In genomic region chr1:5053744-5054143, GRCh38 we compare ENCODE assay signal across 26 cellular contexts.
A peak's percentile ranks its signal among the peaks of the same experiment; 100 is the strongest.
DNase-seq lines count a peak whose midpoint lies in the region; ATAC-seq and TF ChIP-seq lines count a peak whose summit lies in the region.
"Had no signal": no experiment of that assay in that cellular context is flagged by ENCODE, and none has a peak within 500 bp of the region (broad histone marks: within the 10 kb centered on the region; RNA-seq: fewer than 3 reads in every experiment).

No MANE protein-coding gene starts in this region.

- H2AFZ ChIP-seq in GM23338: no peak overlapping the region

- peak overlapping the region; percentile 60 for H3K18ac ChIP-seq in mesendoderm (ENCODE audit: low read length)

- H2AK5ac ChIP-seq in mesendoderm (ENCODE audit: low read length): no peak overlapping the region

- no peak overlapping the region for H4K8ac ChIP-seq in mesendoderm (ENCODE audit: low read depth, low read length)

- no peak overlapping the region for H4K5ac ChIP-seq in mesendoderm (ENCODE audit: low read length)

- H3K4me1 Mint-ChIP-seq in GM23338: peaks cover 19% of the 10 kb centered on the region
- H3K4me1 Mint-ChIP-seq: CD8-positive, alpha-beta memory T cell had no signal

- no peaks in the 10 kb centered on the region for H3K79me1 ChIP-seq in mesendoderm (ENCODE audit: low read length)

- peaks cover 8% of the 10 kb centered on the region for H3K4me1 ChIP-seq in BLaER1
- no peaks in the 10 kb centered on the region for H3K4me1 ChIP-seq in GM23338 (ENCODE audit: insufficient read depth)
- no peaks in the 10 kb centered on the region for H3K4me1 ChIP-seq in NT2/D1 (ENCODE audit: insufficient read depth, insufficient read length)
- peaks cover 2% of the 10 kb centered on the region for H3K4me1 ChIP-seq in mesendoderm (ENCODE audit: control insufficient read depth, low read depth, low read length)
- H3K4me1 ChIP-seq: Peyer's patch had no signal

- no peak overlapping the region for H2BK5ac ChIP-seq in mesendoderm (ENCODE audit: low read length)

- in situ Hi-C loops in brain microvascular endothelial cell (cut with HindIII; ENCODE audit: low pct_ligation_motif_present, low sequenced_read_pairs): no loop called here

- H3K9ac ChIP-seq in BLaER1 (no peak overlapping the region), NT2/D1 (ENCODE audit: insufficient read length, low read depth) (no peak overlapping the region), mesendoderm (ENCODE audit: low read length) (no peak overlapping the region)

- H3K9me3 Mint-ChIP-seq in GM23338: peaks cover 25% of the 10 kb centered on the region

- H3K23ac ChIP-seq in mesendoderm (ENCODE audit: low read length): no peak overlapping the region

- no peaks in the 10 kb centered on the region for H3K27me3 ChIP-seq in BLaER1
- no peaks in the 10 kb centered on the region for H3K27me3 ChIP-seq in GM23338 (ENCODE audit: insufficient read depth)
- no peaks in the 10 kb centered on the region for H3K27me3 ChIP-seq in NT2/D1 (ENCODE audit: insufficient read depth, insufficient read length)
- H3K27me3 ChIP-seq in mesendoderm (ENCODE audit: insufficient read depth, low read length, poor library complexity): no peaks in the 10 kb centered on the region
- H3K27me3 ChIP-seq in brain microvascular endothelial cell (replicated peaks): no peaks in the 10 kb centered on the region
- H3K27me3 ChIP-seq: Peyer's patch had no signal

- DNase-seq in GM23338 (ENCODE audit: low spot score): no peak
- DNase-seq in NT2/D1 (ENCODE audit: low read depth, low spot score): peak; percentile 23
- peak; percentile 58 for DNase-seq in mesendoderm
- DNase-seq in NCI-H187 (lab: John Stamatoyannopoulos, UW): no peak
- no peak for DNase-seq in NCI-H510A treated with DMSO at 0.1 percent for 48 hours (lab: John Stamatoyannopoulos, UW)
- no peak for DNase-seq in NCI-H2081 (lab: John Stamatoyannopoulos, UW)
- no peak for DNase-seq in brain microvascular endothelial cell
- DNase-seq: AML-193, DMS 273 treated with DMSO at 0.1 percent for 48 hours, DMS79, EL, H7, Kasumi-1, NCI-H1092 treated with DMSO at 0.1 percent for 48 hours, NCI-H146, NCI-H2029 treated with DMSO at 0.1 percent for 48 hours, NCI-H2171 treated with DMSO at 0.1 percent for 48 hours, NCI-H524 treated with DMSO at 0.1 percent for 48 hours, NCI-H82, Peyer's patch, SHP77 treated with DMSO at 0.1 percent for 48 hours, T-helper 1 cell had no signal

- no peak overlapping the region for H2BK15ac ChIP-seq in mesendoderm (replicated peaks; ENCODE audit: low read depth)

- peaks cover 2% of the 10 kb centered on the region for H3K27me3 Mint-ChIP-seq in GM23338 (ENCODE audit: insufficient read depth, low read depth, poor library complexity)

- H4K20me1 ChIP-seq in BLaER1 (no peaks in the 10 kb centered on the region), GM23338 (replicated peaks; ENCODE audit: insufficient read depth) (no peaks in the 10 kb centered on the region)

- no peak overlapping the region for H3K56ac ChIP-seq in mesendoderm (ENCODE audit: low read length)

- H3K4me2 ChIP-seq in BLaER1: peak overlapping the region; percentile 28; the same call in 1 of the 2 replicates
- no peak overlapping the region for H3K4me2 ChIP-seq in GM23338
- no peak overlapping the region for H3K4me2 ChIP-seq in mesendoderm (ENCODE audit: low read length)

- no peak overlapping the region for H3K4me3 Mint-ChIP-seq in GM23338
- H3K4me3 Mint-ChIP-seq: CD8-positive, alpha-beta memory T cell had no signal

- H3K9me2 ChIP-seq in GM23338 (ENCODE audit: insufficient read depth): no peaks in the 10 kb centered on the region

- peak overlapping the region; percentile 61; the same call in 1 of the 2 replicates for H3K27ac Mint-ChIP-seq in GM23338
- H3K27ac Mint-ChIP-seq: CD8-positive, alpha-beta memory T cell had no signal

- H3K79me2 ChIP-seq in GM23338 (replicated peaks; ENCODE audit: insufficient read depth): no peaks in the 10 kb centered on the region
- H3K79me2 ChIP-seq in mesendoderm (ENCODE audit: control insufficient read depth, insufficient read depth, low read length): no peaks in the 10 kb centered on the region

- H3K36me3 Mint-ChIP-seq in GM23338 (ENCODE audit: low read depth): peaks cover 14% of the 10 kb centered on the region; the same call in 2 of the 3 replicates
- H3K36me3 Mint-ChIP-seq: CD8-positive, alpha-beta memory T cell had no signal

- no peak for TF ChIP-seq CTCF in GM23338 (conservative IDR thresholded peaks at IDR 0.05; ENCODE audit: low read depth in 2 of 2)
- no peak for TF ChIP-seq CTCF in brain microvascular endothelial cell (IDR thresholded peaks at IDR 0.05; ENCODE audit: low read depth, low read length, missing control alignments)

- no peak overlapping the region for H3K4me3 ChIP-seq in BLaER1
- no peak overlapping the region for H3K4me3 ChIP-seq in GM23338
- H3K4me3 ChIP-seq in NT2/D1 (ENCODE audit: insufficient read length, low read depth): no peak overlapping the region
- H3K4me3 ChIP-seq in mesendoderm (ENCODE audit: low read length): no peak overlapping the region
- H3K4me3 ChIP-seq in brain microvascular endothelial cell (ENCODE audit: low read depth, low read length): no peak overlapping the region
- H3K4me3 ChIP-seq: K562, Peyer's patch had no signal

- H3K4ac ChIP-seq in mesendoderm (ENCODE audit: low read depth, low read length): no peak overlapping the region

- H3K36me3 ChIP-seq in BLaER1 (no peaks in the 10 kb centered on the region), GM23338 (ENCODE audit: insufficient read depth) (no peaks in the 10 kb centered on the region), NT2/D1 (ENCODE audit: insufficient read depth, insufficient read length, low read length) (no peaks in the 10 kb centered on the region), mesendoderm (ENCODE audit: control insufficient read depth, insufficient read depth, low read length) (no peaks in the 10 kb centered on the region), brain microvascular endothelial cell (replicated peaks) (no peaks in the 10 kb centered on the region)
- H3K36me3 ChIP-seq: Peyer's patch had no signal

- no peaks in the 10 kb centered on the region for H3F3A ChIP-seq in GM23338 (replicated peaks; ENCODE audit: low read depth)

- no peak overlapping the region for H2BK120ac ChIP-seq in mesendoderm (ENCODE audit: low read depth, low read length)

- H3K27ac ChIP-seq in BLaER1 (no peak overlapping the region), GM23338 (ENCODE audit: low read depth) (no peak overlapping the region), mesendoderm (ENCODE audit: low read depth, low read length) (no peak overlapping the region), brain microvascular endothelial cell (no peak overlapping the region)
- H3K27ac ChIP-seq: C4-2B, Peyer's patch had no signal

- H3K9me3 ChIP-seq in BLaER1 (peaks cover 8% of the 10 kb centered on the region), NT2/D1 (ENCODE audit: insufficient read depth, low read length) (peaks cover 24% of the 10 kb centered on the region)
- H3K9me3 ChIP-seq: Peyer's patch had no signal

- ATAC-seq in GM23338: peak; percentile 96
- ATAC-seq: K562 had no signal

- no CpG with 5 or more reads among the region's 3 CpGs for WGBS in mesendoderm (ENCODE audit: extremely low coverage, insufficient coverage, low lambda C conversion rate)

Comparison
In these comparisons a context has a peak if more than half of its experiments do, and no peak if none do; other contexts are left out.
1. DNase-seq: peak in NT2/D1 (single experiment) and mesendoderm (single experiment); none in GM23338 (single experiment), NCI-H187 (0 of 2), NCI-H510A treated with DMSO at 0.1 percent for 48 hours (single experiment), NCI-H2081 (0 of 2) and brain microvascular endothelial cell (single experiment).